15 cellular contexts compared by ENCODE assay signal in the genomic region with DNA sequence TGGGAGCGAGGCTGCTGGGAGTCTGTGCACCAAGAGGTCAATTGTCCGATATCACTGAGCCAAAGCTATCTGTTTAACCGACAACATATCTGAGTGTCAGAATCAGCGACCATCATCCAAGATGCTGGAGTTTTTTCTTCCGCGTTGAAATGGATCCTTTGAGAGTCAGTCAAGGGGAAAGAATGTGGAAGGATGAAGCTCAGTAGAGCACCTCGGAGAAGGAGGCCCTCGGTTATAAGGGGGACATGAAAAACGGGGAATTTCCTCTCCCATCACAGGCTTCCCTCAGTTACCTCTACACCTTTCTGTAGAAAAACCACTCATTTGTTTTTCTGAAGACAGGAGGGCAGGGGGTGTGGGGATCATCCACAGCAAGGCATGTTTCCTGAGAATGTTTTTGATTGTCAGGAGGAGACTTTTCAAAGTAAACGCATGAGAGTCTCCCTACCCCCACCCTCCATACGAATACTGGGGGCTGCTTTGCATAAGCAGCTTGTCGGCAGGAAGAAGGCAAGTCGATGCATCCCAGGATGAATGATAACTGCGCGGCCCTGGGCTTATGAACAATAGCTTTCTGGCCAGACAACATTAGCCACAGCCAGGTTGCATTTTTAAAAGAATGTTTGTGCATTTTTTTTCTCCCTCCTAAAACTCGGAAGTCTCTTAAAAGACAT. TPM values are rescaled to one million over a fixed set of nuclear protein-coding genes. Genes with fewer than 3 reads are reported as not detected.
A peak's percentile ranks its signal among the peaks of the same experiment; 100 is the strongest.
DNase-seq lines count a peak whose midpoint lies in the region; ATAC-seq and TF ChIP-seq lines count a peak whose summit lies in the region.
"Had no signal": no experiment of that assay in that cellular context is flagged by ENCODE, and none has a peak within 500 bp of the region (broad histone marks: within the 10 kb centered on the region; RNA-seq: fewer than 3 reads in every experiment).

No MANE protein-coding gene starts in this region.

- peaks cover 15% of the 10 kb centered on the region for H3K4me1 ChIP-seq in BLaER1
- H3K4me1 ChIP-seq in iPS-20b (ENCODE audit: insufficient read depth, low read length) = peaks cover 19% of the 10 kb centered on the region; the same call in 1 of the 2 replicates
- H3K4me1 ChIP-seq in neural progenitor cell = peaks cover 24% of the 10 kb centered on the region

- H3K4me1 Mint-ChIP-seq in neural progenitor cell = peaks cover 51% of the 10 kb centered on the region
- H3K4me1 Mint-ChIP-seq: CD14-positive monocyte had no signal

- TF ChIP-seq CTCF in neural progenitor cell (IDR thresholded peaks at IDR 0.05) = no peak

- H3K27me3 ChIP-seq in BLaER1 (no peaks in the 10 kb centered on the region), iPS-20b (ENCODE audit: insufficient read depth, low read length) (no peaks in the 10 kb centered on the region), neural progenitor cell (no peaks in the 10 kb centered on the region)

- H3K9me3 ChIP-seq in BLaER1 (no peaks in the 10 kb centered on the region), iPS-20b (ENCODE audit: insufficient read depth, low read depth, low read length) (no peaks in the 10 kb centered on the region), neural progenitor cell (ENCODE audit: low read depth) (no peaks in the 10 kb centered on the region)

- no peak overlapping the region for H3K4me3 ChIP-seq in BLaER1
- peak overlapping the region; percentile 29; the same call in 1 of the 2 replicates for H3K4me3 ChIP-seq in iPS-20b (ENCODE audit: low read length)
- H3K4me3 ChIP-seq in neural progenitor cell = no peak overlapping the region

- H3K27me3 Mint-ChIP-seq in neural progenitor cell (ENCODE audit: insufficient read depth, low read depth) = peaks cover 6% of the 10 kb centered on the region

- H3K4me3 Mint-ChIP-seq in neural progenitor cell = peak overlapping the region; percentile 74
- H3K4me3 Mint-ChIP-seq: CD14-positive monocyte had no signal

- H3K9ac ChIP-seq in BLaER1 (no peak overlapping the region), iPS-20b (ENCODE audit: low read depth, low read length) (peak overlapping the region; percentile 47; the same call in 1 of the 2 replicates), neural progenitor cell (no peak overlapping the region)

- peaks cover 6% of the 10 kb centered on the region for H3K9me3 Mint-ChIP-seq in neural progenitor cell

- DNase-seq in NCI-H526 treated with DMSO at 0.1 percent for 48 hours (lab: John Stamatoyannopoulos, UW) (peak; percentile 71), neural progenitor cell (ENCODE audit: low spot score) (peak; percentile 37), SW 1271 (lab: John Stamatoyannopoulos, UW) (no peak), 8988T (no peak)
- DNase-seq in activated T-cell treated with anti-CD3 and anti-CD28 coated beads, Interleukin-2, amount 50 U/mL, for 48 hours = no peak
- DNase-seq: COR-L47, DMS53, KBM-7, NCI-H1436 treated with DMSO at 0.1 percent for 48 hours, NCI-H2081, NCI-H82 had no signal

- peak overlapping the region; percentile 95 for H3K27ac Mint-ChIP-seq in neural progenitor cell
- H3K27ac Mint-ChIP-seq: CD14-positive monocyte had no signal

- no peak overlapping the region for H3K27ac ChIP-seq in BLaER1
- H3K27ac ChIP-seq in iPS-20b (ENCODE audit: low read length) = no peak overlapping the region
- no peak overlapping the region for H3K27ac ChIP-seq in neural progenitor cell

- peak overlapping the region; percentile 38 for H2AFZ ChIP-seq in neural progenitor cell (replicated peaks)

- peaks cover 4% of the 10 kb centered on the region for H3F3A ChIP-seq in neural progenitor cell (ENCODE audit: low read depth)

- no peak for ATAC-seq in GM19467 (IDR thresholded peaks at IDR 0.05; ENCODE audit: unreplicated experiment)

- H3K36me3 Mint-ChIP-seq in neural progenitor cell = peaks cover 1% of the 10 kb centered on the region
- H3K36me3 Mint-ChIP-seq: CD14-positive monocyte had no signal

- H4K20me1 ChIP-seq in BLaER1 = no peaks in the 10 kb centered on the region
- no peaks in the 10 kb centered on the region for H4K20me1 ChIP-seq in neural progenitor cell (ENCODE audit: low read depth)

- H3K4me2 ChIP-seq in BLaER1 (peak overlapping the region; percentile 15; the same call in 1 of the 2 replicates), neural progenitor cell (peak overlapping the region; percentile 53)

- H3K36me3 ChIP-seq in BLaER1 (no peaks in the 10 kb centered on the region), iPS-20b (ENCODE audit: insufficient read depth, low read depth, low read length) (no peaks in the 10 kb centered on the region), neural progenitor cell (no peaks in the 10 kb centered on the region)

- H3K79me2 ChIP-seq in neural progenitor cell (ENCODE audit: low read depth) = no peaks in the 10 kb centered on the region

RNA-seq across cellular contexts. Expression of gene CCND1, which starts 37.7 kb away (rescaled TPM):
- total RNA-seq in neural progenitor cell (ENCODE audit: low replicate concordance) = 85.0 and 94.0 TPM in 2 replicates

Comparison
In these comparisons a context has a peak if more than half of its experiments do, and no peak if none do; other contexts are left out.
1. DNase-seq: peak in NCI-H526 treated with DMSO at 0.1 percent for 48 hours (single experiment) and neural progenitor cell (single experiment); none in SW 1271 (0 of 2), 8988T (single experiment) and activated T-cell treated with anti-CD3 and anti-CD28 coated beads, Interleukin-2, amount 50 U/mL, for 48 hours (0 of 2).